ENCODE assay signal across 12 cellular contexts in genomic region chr18:24530630-24531111, GRCh38.
DNase-seq lines count a peak whose midpoint lies in the region; ATAC-seq and TF ChIP-seq lines count a peak whose summit lies in the region.
"Had no signal": no experiment of that assay in that cellular context is flagged by ENCODE, and none has a peak within 500 bp of the region (broad histone marks: within the 10 kb centered on the region; RNA-seq: fewer than 3 reads in every experiment).

No MANE protein-coding gene starts in this region.

- intact Hi-C loops in mammary epithelial cell (cut with micrococcal nuclease): no loop called here

- CTCF ChIA-PET in mammary epithelial cell (lab: Charles Lee; ENCODE audit: low non-redundant PET): no interaction called here

- H3K4me1 ChIP-seq in mammary epithelial cell (ENCODE audit: insufficient read depth, low read length): peaks cover 7% of the 10 kb centered on the region

- peaks cover 9% of the 10 kb centered on the region for H3K4me1 Mint-ChIP-seq in neural crest cell

- H3K27me3 Mint-ChIP-seq in neural crest cell (ENCODE audit: low read depth): no peaks in the 10 kb centered on the region

- dilution Hi-C loops in mammary epithelial cell (cut with HindIII; ENCODE audit: low sequenced_read_pairs): no loop called here

- no TSS peak for BruUV-seq in mammary epithelial cell (replicated peaks; lab: Mats Ljungman, UMichigan)

- no peak for ATAC-seq in GM21717 (IDR thresholded peaks at IDR 0.05; ENCODE audit: unreplicated experiment)
- ATAC-seq in HG02571 (IDR thresholded peaks at IDR 0.05; ENCODE audit: unreplicated experiment): no peak
- ATAC-seq: SK-N-SH treated with all-trans-retinoic acid at 6 μM for 48 hours had no signal

- H3K27ac ChIP-seq in mammary epithelial cell (ENCODE audit: insufficient read depth, low read depth, low read length): no peak overlapping the region
- H3K27ac ChIP-seq: cardiac muscle cell, neutrophil, thoracic aorta had no signal

- TF ChIP-seq CTCF in mammary epithelial cell (conservative IDR thresholded peaks at IDR 0.05 in 1 of 2, IDR thresholded peaks at IDR 0.05 in 1 of 2; ENCODE audit: extremely low read depth in 1 of 2, insufficient read depth in 1 of 2, low read depth in 1 of 2, low read length in 2 of 2) (no peak), neural crest cell (conservative IDR thresholded peaks at IDR 0.05) (no peak)

- no peaks in the 10 kb centered on the region for H3K79me2 ChIP-seq in mammary epithelial cell (ENCODE audit: insufficient read depth, low read length)

- peak overlapping the region; percentile 60 for H3K4me2 ChIP-seq in mammary epithelial cell (ENCODE audit: insufficient read depth, low read depth, low read length)

- no peaks in the 10 kb centered on the region for H3K27me3 ChIP-seq in mammary epithelial cell (ENCODE audit: insufficient read depth, low read length)
- H3K27me3 ChIP-seq: cardiac muscle cell had no signal

- H2AFZ ChIP-seq in mammary epithelial cell (ENCODE audit: low read depth, low read length): peak overlapping the region; percentile 56

- in situ Hi-C loops in mammary epithelial cell (cut with MboI; ENCODE audit: low sequenced_read_pairs in 2 of 2): loop anchor here in 1 of 2 donors (25.0 kb wide), 1 partner anchor 1357 kb away; no protein-coding TSS in a partner anchor

- no peak overlapping the region for H3K9ac ChIP-seq in mammary epithelial cell (ENCODE audit: insufficient read depth, low read length)

- H3K27ac Mint-ChIP-seq in neural crest cell (ENCODE audit: unreplicated experiment): peak overlapping the region; percentile 7

- peaks cover 5% of the 10 kb centered on the region for H3K9me3 Mint-ChIP-seq in neural crest cell

- H3K4me3 Mint-ChIP-seq in neural crest cell: no peak overlapping the region

- no peaks in the 10 kb centered on the region for H4K20me1 ChIP-seq in mammary epithelial cell (ENCODE audit: insufficient read depth, low read length)

- DNase-seq in ELF-1 (ENCODE audit: low read depth, low spot score): peak; percentile 12
- DNase-seq in MV-4-11 (lab: John Stamatoyannopoulos, UW): peak; percentile 96
- peak; percentile 57 for DNase-seq in mammary epithelial cell
- no peak for DNase-seq in neural crest cell (ENCODE audit: low read depth, low spot score)
- no peak for DNase-seq in NCI-H2107 (lab: John Stamatoyannopoulos, UW)
- DNase-seq in iPS-NIHi7 (ENCODE audit: extremely low spot score): no peak

- H3K9me3 ChIP-seq in mammary epithelial cell (replicated peaks; ENCODE audit: insufficient read depth, low read length): no peaks in the 10 kb centered on the region
- H3K9me3 ChIP-seq: neutrophil, thoracic aorta had no signal

- H3K4me3 ChIP-seq in mammary epithelial cell (replicated peaks in 1 of 3; ENCODE audit: insufficient read depth in 1 of 3, low read depth in 2 of 3, low read length in 3 of 3): no peak overlapping the region
- H3K4me3 ChIP-seq: cardiac muscle cell, thoracic aorta had no signal

- 27% methylated on average over 5 of the region's 6 CpGs for WGBS in mammary epithelial cell (ENCODE audit: low coverage, missing lambda C conversion rate)

- no peaks in the 10 kb centered on the region for H3K36me3 Mint-ChIP-seq in neural crest cell (ENCODE audit: low read depth)

- H3K36me3 ChIP-seq in mammary epithelial cell (ENCODE audit: insufficient read depth, low read length): no peaks in the 10 kb centered on the region
- H3K36me3 ChIP-seq: cardiac muscle cell, neutrophil, thoracic aorta had no signal

Comparison
In these comparisons a context has a peak if more than half of its experiments do, and no peak if none do; other contexts are left out.
1. DNase-seq: peak in ELF-1 (single experiment), MV-4-11 (single experiment) and mammary epithelial cell (single experiment); none in neural crest cell (single experiment), NCI-H2107 (single experiment) and iPS-NIHi7 (single experiment).